In genomic region chr21:29260461-29260860, GRCh38 we compare ENCODE assay signal across 20 cellular contexts.
"Had no signal": no experiment of that assay in that cellular context is flagged by ENCODE, and none has a peak within 500 bp of the region (broad histone marks: within the 10 kb centered on the region; RNA-seq: fewer than 3 reads in every experiment).

No MANE protein-coding gene starts in this region.

- H3K27me3 ChIP-seq: gastrocnemius medialis, left lung, right atrium auricular region, stomach, thyroid gland, upper lobe of left lung had no signal

- H3K36me3 ChIP-seq: gastrocnemius medialis, left lung, prostate gland, right atrium auricular region, stomach, thyroid gland, upper lobe of left lung had no signal

- H3K27ac ChIP-seq: coronary artery, gastrocnemius medialis, left lung, prostate gland, right atrium auricular region, stomach, thyroid gland, upper lobe of left lung had no signal

- H3K4me3 ChIP-seq: coronary artery, gastrocnemius medialis, left lung, prostate gland, right atrium auricular region, stomach, thyroid gland, upper lobe of left lung had no signal

- H3K4me1 ChIP-seq: gastrocnemius medialis, prostate gland, thyroid gland had no signal

- H3K4me3 Mint-ChIP-seq: naive thymus-derived CD8-positive, alpha-beta T cell; nephron progenitor cell; stimulated activated effector memory CD8-positive, alpha-beta T cell treated with anti-CD3 and anti-CD28 coated beads, Interleukin-12 subunit alpha, Interleukin-12 subunit beta, amount 100 ng/mL, for 72 hours had no signal

- DNase-seq: dermis blood vessel endothelial cell; effector memory CD4-positive, alpha-beta T cell; gastrocnemius medialis; head of caudate nucleus; left cardiac atrium; left lung; naive thymus-derived CD8-positive, alpha-beta T cell; nephron progenitor cell; nucleus accumbens; stimulated activated CD4-positive, alpha-beta T cell treated with anti-CD3 and anti-CD28 coated beads, Interleukin-2, amount 100 ng/mL, for 24 hours; stimulated activated CD4-positive, alpha-beta T cell treated with anti-CD3 and anti-CD28 coated beads, Interleukin-4, amount 100 ng/mL, for 24 hours; stimulated activated naive CD4-positive, alpha-beta T cell treated with Interleukin-2 at 50 U/mL for 16 hours; stomach; thyroid gland; upper lobe of left lung had no signal

- H3K9me3 Mint-ChIP-seq: stimulated activated effector memory CD8-positive, alpha-beta T cell treated with anti-CD3 and anti-CD28 coated beads, Interleukin-12 subunit alpha, Interleukin-12 subunit beta, amount 100 ng/mL, for 72 hours had no signal

- H3K9me3 ChIP-seq: gastrocnemius medialis, left lung, prostate gland, right atrium auricular region, stomach, thyroid gland, upper lobe of left lung had no signal

- ATAC-seq: gastrocnemius medialis; left cardiac atrium; left lung; naive thymus-derived CD8-positive, alpha-beta T cell; sciatic nerve; stimulated activated effector memory CD8-positive, alpha-beta T cell treated with anti-CD3 and anti-CD28 coated beads, Interleukin-12 subunit alpha, Interleukin-12 subunit beta, amount 100 ng/mL, for 72 hours had no signal

- H3K27ac Mint-ChIP-seq: nephron progenitor cell; stimulated activated effector memory CD8-positive, alpha-beta T cell treated with anti-CD3 and anti-CD28 coated beads, Interleukin-12 subunit alpha, Interleukin-12 subunit beta, amount 100 ng/mL, for 72 hours had no signal

- H3K36me3 Mint-ChIP-seq: stimulated activated effector memory CD8-positive, alpha-beta T cell treated with anti-CD3 and anti-CD28 coated beads, Interleukin-12 subunit alpha, Interleukin-12 subunit beta, amount 100 ng/mL, for 72 hours had no signal

- H3K4me1 Mint-ChIP-seq: naive thymus-derived CD8-positive, alpha-beta T cell; nephron progenitor cell; stimulated activated effector memory CD8-positive, alpha-beta T cell treated with anti-CD3 and anti-CD28 coated beads, Interleukin-12 subunit alpha, Interleukin-12 subunit beta, amount 100 ng/mL, for 72 hours had no signal
